In the genomic region with DNA sequence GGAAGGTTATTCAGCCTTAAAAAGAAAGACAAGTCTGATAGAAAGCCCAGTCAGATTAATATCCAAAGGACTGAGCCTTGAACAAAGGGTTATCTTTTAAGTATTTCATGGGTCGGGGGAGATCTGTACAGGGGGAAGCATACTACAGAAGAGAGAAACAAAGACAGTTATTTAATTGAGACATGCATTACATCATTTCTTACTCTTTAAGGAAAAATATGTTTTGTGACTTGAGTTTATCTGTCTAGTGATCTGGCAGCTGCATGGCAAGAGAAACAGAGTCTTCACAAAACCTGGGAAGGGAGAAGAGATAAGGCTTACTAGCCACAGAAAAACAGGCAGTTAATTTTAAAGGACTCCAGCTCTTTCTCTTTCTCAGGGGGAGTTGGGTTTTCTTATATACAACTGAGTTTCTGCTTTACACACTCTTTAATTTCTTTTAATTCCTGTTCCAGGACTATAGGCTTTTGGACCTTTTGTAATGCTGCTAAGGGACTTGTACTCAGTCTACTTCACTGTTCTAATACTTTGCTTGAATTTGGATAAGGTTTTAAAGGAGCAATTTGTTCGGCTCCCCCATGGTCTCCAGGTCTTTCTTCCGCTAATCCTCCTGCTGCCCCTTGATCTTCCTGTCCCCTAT, we compare ENCODE assay signal across 30 cellular contexts. TPM values are rescaled to one million over a fixed set of nuclear protein-coding genes. Genes with fewer than 3 reads are reported as not detected.
"Had no signal": no experiment of that assay in that cellular context is flagged by ENCODE, and none has a peak within 500 bp of the region (broad histone marks: within the 10 kb centered on the region; RNA-seq: fewer than 3 reads in every experiment).

No MANE protein-coding gene starts in this region.

- H3K27ac Mint-ChIP-seq: activated CD8-positive, alpha-beta T cell treated with anti-CD3 and anti-CD28 coated beads, Interleukin-2, amount 10 ng/mL, durations not matched to agents 7 days and 5 days; activated naive CD4-positive, alpha-beta T cell treated with anti-CD3 and anti-CD28 coated beads, Interleukin-2, amount 50 U/mL, for 24 hours; T-helper 1 cell treated with Interleukin-12 subunit alpha and Interleukin-12 subunit beta and Interleukin-4 antibody, amounts not matched to agents 30 μg/mL and 1 μg/mL, for 36 hours; WTC11 had no signal

- DNase-seq: activated CD4-positive, alpha-beta T cell treated with anti-CD3 and anti-CD28 coated beads for 48 hours; activated CD4-positive, alpha-beta T cell treated with anti-CD3 and anti-CD28 coated beads, Interleukin-2, amount 50 U/mL, for 4 hours; activated CD4-positive, CD25-positive, alpha-beta regulatory T cell treated with anti-CD3 and anti-CD28 coated beads, Interleukin-2, amount 50 U/mL, for 72 hours; activated CD8-positive, alpha-beta memory T cell treated with anti-CD3 and anti-CD28 coated beads, Interleukin-2, amount 50 U/mL, for 48 hours; activated CD8-positive, alpha-beta T cell treated with anti-CD3 and anti-CD28 coated beads, Interleukin-2, amount 10 ng/mL, durations not matched to agents 7 days and 5 days; activated naive CD4-positive, alpha-beta T cell; activated T-cell treated with anti-CD3 and anti-CD28 coated beads, Interleukin-2, amount 50 U/mL, for 1 hour; aorta; caudate nucleus; Kasumi-1; KBM-7; NCI-H1048; NCI-H1417 treated with DMSO at 0.1 percent for 48 hours; NCI-H1694 treated with DMSO at 0.1 percent for 48 hours; NCI-H2029 treated with DMSO at 0.1 percent for 48 hours; NCI-H345; NCI-H510A treated with DMSO at 0.1 percent for 48 hours; NCI-H69; NK-92 treated with Interleukin-12 subunit alpha and Interleukin-12 subunit beta, amount 100 ng/mL, for 24 hours; Peyer's patch; Right ventricle myocardium superior; SJCRH30; T-helper 9 cell had no signal

- H3K27me3 ChIP-seq: breast epithelium, Peyer's patch had no signal

- H3K4me1 ChIP-seq: breast epithelium, Peyer's patch, SJCRH30 had no signal

- H3K36me3 ChIP-seq: breast epithelium, Peyer's patch, SJCRH30 had no signal

- H3K4me1 Mint-ChIP-seq: activated naive CD4-positive, alpha-beta T cell treated with anti-CD3 and anti-CD28 coated beads, Interleukin-2, amount 50 U/mL, for 24 hours had no signal

- H3K9me3 ChIP-seq: Peyer's patch, SJCRH30 had no signal

- H3K4me3 ChIP-seq: breast epithelium, Peyer's patch, SJCRH30 had no signal

- H3K27ac ChIP-seq: breast epithelium, Peyer's patch, RWPE1, SJCRH30 had no signal

- H3K36me3 Mint-ChIP-seq: activated naive CD4-positive, alpha-beta T cell treated with anti-CD3 and anti-CD28 coated beads, Interleukin-2, amount 50 U/mL, for 24 hours had no signal

- ATAC-seq: activated CD8-positive, alpha-beta T cell treated with anti-CD3 and anti-CD28 coated beads, Interleukin-2, amount 10 ng/mL, durations not matched to agents 7 days and 5 days; SK-N-SH treated with all-trans-retinoic acid at 6 μM for 48 hours; WTC11 had no signal

- H3K4me3 Mint-ChIP-seq: activated CD8-positive, alpha-beta T cell treated with anti-CD3 and anti-CD28 coated beads, Interleukin-2, amount 10 ng/mL, durations not matched to agents 7 days and 5 days; activated naive CD4-positive, alpha-beta T cell treated with anti-CD3 and anti-CD28 coated beads, Interleukin-2, amount 50 U/mL, for 24 hours; T-helper 1 cell treated with Interleukin-12 subunit alpha and Interleukin-12 subunit beta and Interleukin-4 antibody, amounts not matched to agents 30 μg/mL and 1 μg/mL, for 36 hours; WTC11 had no signal

RNA-seq across cellular contexts. Expression of a gene that starts 20.9 kb away (rescaled TPM):
- total RNA-seq: activated CD8-positive, alpha-beta T cell treated with anti-CD3 and anti-CD28 coated beads, Interleukin-2, amount 10 ng/mL, durations not matched to agents 7 days and 5 days; breast epithelium; cerebellum; Right ventricle myocardium superior; SJCRH30; WTC11 had no signal
- polyA plus RNA-seq: aorta had no signal

RNA-seq across cellular contexts. Expression of a gene that starts 23.0 kb away (rescaled TPM):
- total RNA-seq: activated CD8-positive, alpha-beta T cell treated with anti-CD3 and anti-CD28 coated beads, Interleukin-2, amount 10 ng/mL, durations not matched to agents 7 days and 5 days; aorta; cerebellum; SJCRH30 had no signal
